Comparison of ENCODE assay signal across 1 cellular context in genomic region chr17:77400445-77400870, GRCh38.
TF ChIP-seq lines count a peak whose summit lies in the region.

No MANE protein-coding gene starts in this region.

TF ChIP-seq in SK-N-SH, 30 proteins besides CTCF, POLR2A, EP300 and RAD21 (continued from another document):
- no peak for TF ChIP-seq REST (IDR thresholded peaks at IDR 0.05; ENCODE audit: low read depth, low read length)
- no peak for TF ChIP-seq USF2 (IDR thresholded peaks at IDR 0.05; ENCODE audit: borderline replicate concordance, low read depth, low read length)
- TF ChIP-seq EZH2phosphoT487 (IDR thresholded peaks at IDR 0.05; ENCODE audit: borderline replicate concordance, low read depth) = no peak
